Comparison of ENCODE assay signal across 8 cellular contexts in the genomic region with DNA sequence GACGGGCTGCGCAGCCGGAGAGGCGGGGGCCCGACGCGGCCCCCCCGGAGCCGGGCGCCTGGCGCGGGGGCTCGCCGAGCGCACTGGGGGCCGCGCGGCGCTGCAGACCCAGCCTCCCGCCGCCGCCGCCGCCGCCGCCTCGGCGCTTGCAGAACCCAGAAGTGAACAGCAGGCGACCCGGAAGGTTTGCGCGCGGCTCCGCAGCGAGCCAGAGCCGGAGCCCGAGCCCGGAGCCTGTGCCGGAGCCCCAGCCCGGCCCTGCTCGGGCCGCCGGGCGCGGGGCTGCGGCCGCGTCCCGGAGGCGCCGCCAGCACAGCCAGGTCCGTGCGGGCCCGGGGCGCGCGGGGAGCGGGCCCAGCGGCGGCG. TPM values are rescaled to one million over a fixed set of nuclear protein-coding genes. Genes with fewer than 3 reads are reported as not detected.
DNase-seq lines count a peak whose midpoint lies in the region; ATAC-seq and TF ChIP-seq lines count a peak whose summit lies in the region.

Gene ZNF362 (plus strand): TSS at position 158 of the 366 bp plus-strand sequence. CDS start 14,083 bp downstream, outside the sequence.

- H3K27ac Mint-ChIP-seq in activated T-helper 2 cell treated with anti-CD3 and anti-CD28 coated beads, Interferon-gamma antibody, Interleukin-2, Interleukin-4, amounts not matched to agents 10 μg/mL and 5 μg/mL and 100 μg/mL, durations not matched to agents 14 hours and 24 hours and 36 hours: peak within 1 kb of the TSS; percentile 94
- peak within 1 kb of the TSS; percentile 97 to 99 (median 98) for H3K27ac Mint-ChIP-seq in naive thymus-derived CD4-positive, alpha-beta T cell
- H3K27ac Mint-ChIP-seq in stimulated activated naive B cell treated with anti-CD40 and anti-IgM and Interleukin-4, amounts not matched to agents 10 μg/mL and 1 μg/mL and 100 μg/mL, for 72 hours: peak within 1 kb of the TSS; percentile 98

- in situ Hi-C loops in GM13976 (cut with MboI; ENCODE audit: low sequenced_read_pairs, unreplicated experiment): no loop called here

- peak within 1 kb of the TSS; percentile 92 for H3K4me3 Mint-ChIP-seq in activated T-helper 2 cell treated with anti-CD3 and anti-CD28 coated beads, Interferon-gamma antibody, Interleukin-2, Interleukin-4, amounts not matched to agents 10 μg/mL and 5 μg/mL and 100 μg/mL, durations not matched to agents 14 hours and 24 hours and 36 hours (ENCODE audit: low read depth)
- H3K4me3 Mint-ChIP-seq in naive thymus-derived CD4-positive, alpha-beta T cell: peak within 1 kb of the TSS; percentile 97 to 100 (median 99)
- peak within 1 kb of the TSS; percentile 96 to 99 for H3K4me3 Mint-ChIP-seq in stimulated activated naive B cell treated with anti-CD40 and anti-IgM and Interleukin-4, amounts not matched to agents 10 μg/mL and 1 μg/mL and 100 μg/mL, for 72 hours

- H3K4me3 ChIP-seq in fibroblast of mammary gland (ENCODE audit: control insufficient read depth, low read depth, low read length): peak within 1 kb of the TSS; percentile 75
- peak within 1 kb of the TSS; percentile 84 for H3K4me3 ChIP-seq in naive thymus-derived CD4-positive, alpha-beta T cell (ENCODE audit: low read length)

- H3K4me1 Mint-ChIP-seq in activated T-helper 2 cell treated with anti-CD3 and anti-CD28 coated beads, Interferon-gamma antibody, Interleukin-2, Interleukin-4, amounts not matched to agents 10 μg/mL and 5 μg/mL and 100 μg/mL, durations not matched to agents 14 hours and 24 hours and 36 hours (ENCODE audit: low read depth): peaks cover 24% of the 10 kb centered on the region
- H3K4me1 Mint-ChIP-seq in naive thymus-derived CD4-positive, alpha-beta T cell: peaks cover 24 to 41% (median 37%) of the 10 kb centered on the region in 7 donors
- peaks cover 24 to 45% of the 10 kb centered on the region in 2 donors for H3K4me1 Mint-ChIP-seq in stimulated activated naive B cell treated with anti-CD40 and anti-IgM and Interleukin-4, amounts not matched to agents 10 μg/mL and 1 μg/mL and 100 μg/mL, for 72 hours

- no peaks in the 10 kb centered on the region for H3K9me3 Mint-ChIP-seq in activated T-helper 2 cell treated with anti-CD3 and anti-CD28 coated beads, Interferon-gamma antibody, Interleukin-2, Interleukin-4, amounts not matched to agents 10 μg/mL and 5 μg/mL and 100 μg/mL, durations not matched to agents 14 hours and 24 hours and 36 hours
- H3K9me3 Mint-ChIP-seq in naive thymus-derived CD4-positive, alpha-beta T cell: peaks cover 0 to 2% (median 0%) of the 10 kb centered on the region in 11 donors
- peaks cover 2 to 4% of the 10 kb centered on the region in 2 donors for H3K9me3 Mint-ChIP-seq in stimulated activated naive B cell treated with anti-CD40 and anti-IgM and Interleukin-4, amounts not matched to agents 10 μg/mL and 1 μg/mL and 100 μg/mL, for 72 hours

- peak; percentile 82 for DNase-seq in GM13976 (ENCODE audit: low spot score)
- DNase-seq in RPMI7951 (ENCODE audit: low read depth): peak; percentile 69
- DNase-seq in activated T-helper 2 cell treated with anti-CD3 and anti-CD28 coated beads, Interferon-gamma antibody, Interleukin-2, Interleukin-4, amounts not matched to agents 10 μg/mL and 5 μg/mL and 100 μg/mL, durations not matched to agents 14 hours and 24 hours and 36 hours (ENCODE audit: low spot score): peak; percentile 64
- peak; percentile 48 for DNase-seq in fibroblast of mammary gland (ENCODE audit: low read depth)
- DNase-seq in naive thymus-derived CD4-positive, alpha-beta T cell: peak; percentile 52 to 72 (median 67)
- DNase-seq in stimulated activated naive B cell treated with anti-CD40 and anti-IgM and Interleukin-4, amounts not matched to agents 10 μg/mL and 1 μg/mL and 100 μg/mL, for 72 hours: peak; percentile 58

- TF ChIP-seq CTCF in GM13976 (IDR thresholded peaks at IDR 0.05; ENCODE audit: borderline replicate concordance, control extremely low read depth, extremely low read depth, insufficient read depth, missing control alignments) (no peak), fibroblast of mammary gland (conservative IDR thresholded peaks at IDR 0.05; ENCODE audit: control insufficient read depth, insufficient read depth, low read depth, low read length) (no peak)

- H3K36me3 ChIP-seq in naive thymus-derived CD4-positive, alpha-beta T cell (ENCODE audit: control insufficient read depth in 2 of 3, insufficient read depth in 3 of 3, low read length in 3 of 3): peaks cover 0 to 3% (median 0%) of the 10 kb centered on the region in 3 experiments

- peaks cover 7% of the 10 kb centered on the region for H3K27me3 Mint-ChIP-seq in activated T-helper 2 cell treated with anti-CD3 and anti-CD28 coated beads, Interferon-gamma antibody, Interleukin-2, Interleukin-4, amounts not matched to agents 10 μg/mL and 5 μg/mL and 100 μg/mL, durations not matched to agents 14 hours and 24 hours and 36 hours (ENCODE audit: low read depth)
- H3K27me3 Mint-ChIP-seq in naive thymus-derived CD4-positive, alpha-beta T cell: peaks cover 0 to 6% (median 0%) of the 10 kb centered on the region in 5 donors
- H3K27me3 Mint-ChIP-seq in stimulated activated naive B cell treated with anti-CD40 and anti-IgM and Interleukin-4, amounts not matched to agents 10 μg/mL and 1 μg/mL and 100 μg/mL, for 72 hours: peaks cover 5 to 7% of the 10 kb centered on the region in 2 donors

- intact Hi-C loops in activated T-helper 2 cell treated with anti-CD3 and anti-CD28 coated beads, Interferon-gamma antibody, Interleukin-2, Interleukin-4, amounts not matched to agents 10 μg/mL and 5 μg/mL and 100 μg/mL, durations not matched to agents 14 hours and 24 hours and 36 hours (cut with micrococcal nuclease): loop anchor here (5.0 kb wide), 2 partner anchors 74 to 91 kb away; partner anchors contain the start of gene TRIM62
- intact Hi-C loops in naive thymus-derived CD4-positive, alpha-beta T cell (cut with micrococcal nuclease): loop anchor here (1.0 to 10.0 kb wide), 8 partner anchors 20 to 606 kb away; partner anchors contain the start of genes RBBP4 (in 2 of the 2), TRIM62 (in 2 of the 2), ZBTB8OS (in 2 of the 2) and AZIN2 (in 1 of the 2)

- no peaks in the 10 kb centered on the region for H3K27me3 ChIP-seq in naive thymus-derived CD4-positive, alpha-beta T cell (ENCODE audit: control insufficient read depth in 2 of 2, insufficient read depth in 2 of 2, low read length in 2 of 2)

- H3K36me3 Mint-ChIP-seq in activated T-helper 2 cell treated with anti-CD3 and anti-CD28 coated beads, Interferon-gamma antibody, Interleukin-2, Interleukin-4, amounts not matched to agents 10 μg/mL and 5 μg/mL and 100 μg/mL, durations not matched to agents 14 hours and 24 hours and 36 hours (ENCODE audit: low read depth): peaks cover 4% of the 10 kb centered on the region
- peaks cover 0 to 6% (median 2%) of the 10 kb centered on the region in 5 donors for H3K36me3 Mint-ChIP-seq in naive thymus-derived CD4-positive, alpha-beta T cell
- H3K36me3 Mint-ChIP-seq in stimulated activated naive B cell treated with anti-CD40 and anti-IgM and Interleukin-4, amounts not matched to agents 10 μg/mL and 1 μg/mL and 100 μg/mL, for 72 hours: peaks cover 5% of the 10 kb centered on the region in 2 donors

- peak; percentile 54 for ATAC-seq in HG03139 (IDR thresholded peaks at IDR 0.05; ENCODE audit: unreplicated experiment)
- peak; percentile 84 for ATAC-seq in naive thymus-derived CD4-positive, alpha-beta T cell
- peak; percentile 76 to 79 for ATAC-seq in stimulated activated naive B cell treated with anti-CD40 and anti-IgM and Interleukin-4, amounts not matched to agents 10 μg/mL and 1 μg/mL and 100 μg/mL, for 72 hours (replicated peaks)
- ATAC-seq in HG03378 (IDR thresholded peaks at IDR 0.05; ENCODE audit: unreplicated experiment): no peak

- H3K27ac ChIP-seq in naive thymus-derived CD4-positive, alpha-beta T cell (ENCODE audit: low read depth, low read length): peak within 1 kb of the TSS; percentile 74

- peaks cover 16 to 25% of the 10 kb centered on the region in 2 donors for H3K4me1 ChIP-seq in naive thymus-derived CD4-positive, alpha-beta T cell (ENCODE audit: control insufficient read depth in 2 of 2, insufficient read depth in 2 of 2, low read length in 2 of 2)

- no peaks in the 10 kb centered on the region for H3K9me3 ChIP-seq in naive thymus-derived CD4-positive, alpha-beta T cell (ENCODE audit: control insufficient read depth in 2 of 3, low read length in 3 of 3)

- CTCF ChIA-PET in naive thymus-derived CD4-positive, alpha-beta T cell (lab: Charles Lee): no interaction called here

- POLR2A ChIA-PET in naive thymus-derived CD4-positive, alpha-beta T cell (lab: Charles Lee): no interaction called here

RNA-seq across cellular contexts. Expression of gene ZNF362, which starts in this region (rescaled TPM):
- 6.6 and 8.9 TPM in 2 replicates for total RNA-seq in RPMI7951 (2014; rRNA removed; shearing (Covaris generic))
- 21.3 and 22.2 TPM in 2 replicates for total RNA-seq in activated T-helper 2 cell treated with anti-CD3 and anti-CD28 coated beads, Interferon-gamma antibody, Interleukin-2, Interleukin-4, amounts not matched to agents 10 μg/mL and 5 μg/mL and 100 μg/mL, durations not matched to agents 14 hours and 24 hours and 36 hours
- 10 to 100 TPM; 24.7 to 30.5 (median 27.0) TPM for total RNA-seq in naive thymus-derived CD4-positive, alpha-beta T cell
- polyA plus RNA-seq in naive thymus-derived CD4-positive, alpha-beta T cell: 10 to 100 TPM; 17.2 to 30.0 TPM
